ENCODE assay signal across 13 cellular contexts in genomic region chr2:74583504-74583903, GRCh38. TPM values are rescaled to one million over a fixed set of nuclear protein-coding genes. Genes with fewer than 3 reads are reported as not detected.
DNase-seq lines count a peak whose midpoint lies in the region; ATAC-seq and TF ChIP-seq lines count a peak whose summit lies in the region.
"Had no signal": no experiment of that assay in that cellular context is flagged by ENCODE, and none has a peak within 500 bp of the region (broad histone marks: within the 10 kb centered on the region; RNA-seq: fewer than 3 reads in every experiment).

No MANE protein-coding gene starts in this region.

- no peak for TF ChIP-seq EP300 in sigmoid colon (IDR thresholded peaks at IDR 0.05)

- H3F3A ChIP-seq in GM23338 (replicated peaks; ENCODE audit: low read depth) = no peaks in the 10 kb centered on the region

- TF ChIP-seq POLR2A in sigmoid colon (IDR thresholded peaks at IDR 0.05) (no peak), gastrocnemius medialis (IDR thresholded peaks at IDR 0.05) (no peak)

- H3K9me2 ChIP-seq in GM23338 (ENCODE audit: insufficient read depth) = no peaks in the 10 kb centered on the region

- H3K36me3 Mint-ChIP-seq in GM23338 (ENCODE audit: low read depth) = no peaks in the 10 kb centered on the region
- H3K36me3 Mint-ChIP-seq: activated naive CD8-positive, alpha-beta T cell had no signal

- H3K9ac ChIP-seq in fibroblast of lung (ENCODE audit: insufficient read depth, low read length) = no peak overlapping the region

- H3K79me2 ChIP-seq in GM23338 (replicated peaks; ENCODE audit: insufficient read depth) (no peaks in the 10 kb centered on the region), fibroblast of lung (ENCODE audit: control insufficient read depth, insufficient read depth, low read length) (no peaks in the 10 kb centered on the region)

- peaks cover 11% of the 10 kb centered on the region for H3K4me1 ChIP-seq in GM23338 (ENCODE audit: insufficient read depth)
- H3K4me1 ChIP-seq in SJCRH30 = peaks cover 16% of the 10 kb centered on the region
- peaks cover 6% of the 10 kb centered on the region for H3K4me1 ChIP-seq in fibroblast of lung (ENCODE audit: control insufficient read depth, extremely low read depth, insufficient read depth, low read length)
- no peaks in the 10 kb centered on the region for H3K4me1 ChIP-seq in sigmoid colon
- H3K4me1 ChIP-seq in gastrocnemius medialis = no peaks in the 10 kb centered on the region

- H3K4me3 Mint-ChIP-seq in GM23338 = no peak overlapping the region
- H3K4me3 Mint-ChIP-seq: activated naive CD8-positive, alpha-beta T cell; naive thymus-derived CD4-positive, alpha-beta T cell had no signal

- H2AFZ ChIP-seq in GM23338 (no peak overlapping the region), fibroblast of lung (ENCODE audit: low read length) (no peak overlapping the region)

- H3K36me3 ChIP-seq in GM23338 (ENCODE audit: insufficient read depth) = no peaks in the 10 kb centered on the region
- H3K36me3 ChIP-seq in SJCRH30 = no peaks in the 10 kb centered on the region
- no peaks in the 10 kb centered on the region for H3K36me3 ChIP-seq in fibroblast of lung (ENCODE audit: control insufficient read depth, insufficient read depth, low read length)
- H3K36me3 ChIP-seq in sigmoid colon = no peaks in the 10 kb centered on the region
- no peaks in the 10 kb centered on the region for H3K36me3 ChIP-seq in gastrocnemius medialis

- no peak for ATAC-seq in GM23338
- no peak for ATAC-seq in HG03045 (IDR thresholded peaks at IDR 0.05; ENCODE audit: unreplicated experiment)
- ATAC-seq in gastrocnemius medialis = no peak
- ATAC-seq: naive thymus-derived CD4-positive, alpha-beta T cell had no signal

- intact Hi-C loops in sigmoid colon (cut with DNase I) = no loop called here
- intact Hi-C loops in gastrocnemius medialis (cut with DNase I; ENCODE audit: low total_unique reads) = no loop called here

- no peaks in the 10 kb centered on the region for H3K9me3 Mint-ChIP-seq in GM23338
- H3K9me3 Mint-ChIP-seq: naive thymus-derived CD4-positive, alpha-beta T cell; T-helper 1 cell treated with Interleukin-12 subunit alpha and Interleukin-12 subunit beta and Interleukin-4 antibody, amounts not matched to agents 30 μg/mL and 1 μg/mL, for 36 hours had no signal

- H4K20me1 ChIP-seq in GM23338 (replicated peaks; ENCODE audit: insufficient read depth) (no peaks in the 10 kb centered on the region), fibroblast of lung (ENCODE audit: control insufficient read depth, extremely low read depth, insufficient read depth, low read length) (no peaks in the 10 kb centered on the region)

- H3K4me2 ChIP-seq in GM23338 (no peak overlapping the region), fibroblast of lung (ENCODE audit: extremely low read depth, insufficient read depth, low read length) (no peak overlapping the region)

- H3K27ac ChIP-seq in GM23338 (ENCODE audit: low read depth) = no peak overlapping the region
- H3K27ac ChIP-seq in SJCRH30 = peak overlapping the region; percentile 49
- H3K27ac ChIP-seq in fibroblast of lung (ENCODE audit: insufficient read depth, low read length) = no peak overlapping the region
- H3K27ac ChIP-seq in sigmoid colon = peak overlapping the region in 3 of 4 donors; percentile 19 to 32 (median 22)
- H3K27ac ChIP-seq in gastrocnemius medialis = no peak overlapping the region

- H3K9me3 ChIP-seq in SJCRH30 (replicated peaks) = no peaks in the 10 kb centered on the region
- no peaks in the 10 kb centered on the region for H3K9me3 ChIP-seq in fibroblast of lung (ENCODE audit: control insufficient read depth, insufficient read depth, low read depth, low read length)
- H3K9me3 ChIP-seq in sigmoid colon = no peaks in the 10 kb centered on the region
- H3K9me3 ChIP-seq in gastrocnemius medialis = no peaks in the 10 kb centered on the region

- H3K27me3 ChIP-seq in GM23338 (ENCODE audit: insufficient read depth) (no peaks in the 10 kb centered on the region), SJCRH30 (no peaks in the 10 kb centered on the region), fibroblast of lung (ENCODE audit: control insufficient read depth, insufficient read depth, low read length) (no peaks in the 10 kb centered on the region), sigmoid colon (no peaks in the 10 kb centered on the region), gastrocnemius medialis (no peaks in the 10 kb centered on the region)

- DNase-seq in GM23338 (ENCODE audit: low spot score) (peak; percentile 13), SJCRH30 (peak; percentile 79 to 92), fibroblast of lung (ENCODE audit: low read depth in 2 of 2) (peak; percentile 28 to 75), sigmoid colon (no peak), gastrocnemius medialis (no peak), NCI-H1694 treated with DMSO at 0.1 percent for 48 hours (lab: John Stamatoyannopoulos, UW) (no peak)
- DNase-seq: activated CD8-positive, alpha-beta memory T cell treated with anti-CD3 and anti-CD28 coated beads for 24 hours; naive thymus-derived CD4-positive, alpha-beta T cell; NCI-H1436 treated with DMSO at 0.1 percent for 48 hours; NK-92 treated with Interleukin-12 subunit alpha and Interleukin-12 subunit beta, amount 100 ng/mL, for 24 hours had no signal

- H3K4me1 Mint-ChIP-seq in GM23338 = peaks cover 13% of the 10 kb centered on the region; the same call in 2 of the 3 replicates

- in situ Hi-C loops in gastrocnemius medialis (cut with MboI; ENCODE audit: low sequenced_read_pairs in 4 of 4) = loop anchor here in 3 of 4 donors (5.0 to 10.0 kb wide), 2 partner anchors 96 to 99 kb away; partner anchors contain the start of genes CCDC142 (in 2 of the 3) and TTC31 (in 2 of the 3)

- H3K4me3 ChIP-seq in GM23338 (no peak overlapping the region), SJCRH30 (no peak overlapping the region), fibroblast of lung (replicated peaks in 1 of 4; ENCODE audit: control extremely low read depth in 1 of 4, insufficient read depth in 1 of 4, low read depth in 3 of 4, low read length in 4 of 4) (no peak overlapping the region), sigmoid colon (no peak overlapping the region), gastrocnemius medialis (no peak overlapping the region)

- H3K27me3 Mint-ChIP-seq in GM23338 (ENCODE audit: insufficient read depth, low read depth, poor library complexity) = peaks cover 4% of the 10 kb centered on the region

- TF ChIP-seq CTCF in GM23338 (conservative IDR thresholded peaks at IDR 0.05; ENCODE audit: low read depth in 2 of 2) = no peak
- no peak for TF ChIP-seq CTCF in fibroblast of lung (conservative IDR thresholded peaks at IDR 0.05 in 1 of 2, IDR thresholded peaks at IDR 0.05 in 1 of 2; ENCODE audit: low read depth in 1 of 2, low read length in 2 of 2)
- TF ChIP-seq CTCF in sigmoid colon (IDR thresholded peaks at IDR 0.05) = no peak
- TF ChIP-seq CTCF in gastrocnemius medialis (IDR thresholded peaks at IDR 0.05 in 4 of 5, conservative IDR thresholded peaks at IDR 0.05 in 1 of 5) = no peak

- no peak overlapping the region for H3K27ac Mint-ChIP-seq in GM23338
- H3K27ac Mint-ChIP-seq: activated naive CD8-positive, alpha-beta T cell had no signal

RNA-seq across cellular contexts. Expression of gene DOK1, which starts 29.0 kb away (rescaled TPM):
- 14.6 and 15.5 TPM in 2 replicates for total RNA-seq in GM23338 (2014; rRNA removed; shearing (Covaris generic))
- polyA plus RNA-seq in GM23338 (2016; fragmentation: Nextera tagmentation; extraction: Ambion mirVana) (3.4 and 3.9 TPM in 2 replicates), fibroblast of lung (11.4 and 12.6 TPM in 2 replicates), sigmoid colon (10 to 100 TPM; 17.1 to 24.9 (median 22.8) TPM)
- total RNA-seq in SJCRH30 (2014; rRNA removed; shearing (Covaris generic)) = 1.7 and 4.4 TPM in 2 replicates
- total RNA-seq in fibroblast of lung (25.7 and 31.7 TPM in 2 replicates), sigmoid colon (10 to 100 TPM; 16.1 to 21.4 (median 18.1) TPM), gastrocnemius medialis (1 to 10 TPM in 3 of 4 donors, under 1 TPM in 1; 0.51 to 4.1 (median 2.7) TPM)
- polyA plus RNA-seq in fibroblast of lung (2012) = 18.1 and 20.8 TPM in 2 replicates
- polyA minus RNA-seq in fibroblast of lung (ENCODE audit: low replicate concordance) = 22.8 and 42.3 TPM in 2 replicates

RNA-seq across cellular contexts. Expression of gene LOXL3, which starts 29.8 kb away (rescaled TPM):
- 12.2 and 14.9 TPM in 2 replicates for total RNA-seq in GM23338 (2014; rRNA removed; shearing (Covaris generic))
- polyA plus RNA-seq in GM23338 (2016; fragmentation: Nextera tagmentation; extraction: Ambion mirVana) = 4.4 and 4.7 TPM in 2 replicates
- 16.8 and 19.0 TPM in 2 replicates for total RNA-seq in SJCRH30 (2014; rRNA removed; shearing (Covaris generic))
- total RNA-seq in fibroblast of lung = 12.6 and 26.4 TPM in 2 replicates
- polyA plus RNA-seq in fibroblast of lung = 13.7 and 20.6 TPM in 2 replicates
- polyA plus RNA-seq in fibroblast of lung (2012) = 10.9 and 15.8 TPM in 2 replicates
- polyA minus RNA-seq in fibroblast of lung (ENCODE audit: low replicate concordance) = 8.7 and 23.4 TPM in 2 replicates
- 1 to 10 TPM; 5.4 to 7.9 (median 7.8) TPM for total RNA-seq in sigmoid colon
- 1 to 10 TPM in 2 of 3 donors, under 1 TPM in 1; 0.60 to 3.5 (median 1.8) TPM for polyA plus RNA-seq in sigmoid colon
- 1 to 10 TPM in 1 of 4 donors, under 1 TPM in 3; 0.65 to 1.3 (median 0.95) TPM for total RNA-seq in gastrocnemius medialis

RNA-seq across cellular contexts. Expression of gene HTRA2, which starts 53.8 kb away (rescaled TPM):
- total RNA-seq in GM23338 (2014; rRNA removed; shearing (Covaris generic)) = 17.2 and 19.7 TPM in 2 replicates
- 17.8 and 19.5 TPM in 2 replicates for polyA plus RNA-seq in GM23338 (2016; fragmentation: Nextera tagmentation; extraction: Ambion mirVana)
- 42.6 and 46.3 TPM in 2 replicates for total RNA-seq in SJCRH30 (2014; rRNA removed; shearing (Covaris generic))
- 45.7 and 47.8 TPM in 2 replicates for total RNA-seq in fibroblast of lung
- polyA plus RNA-seq in fibroblast of lung = 18.8 and 25.4 TPM in 2 replicates
- polyA plus RNA-seq in fibroblast of lung (2012) = 17.8 and 28.0 TPM in 2 replicates
- polyA minus RNA-seq in fibroblast of lung (ENCODE audit: low replicate concordance) = 16.7 and 50.8 TPM in 2 replicates
- 10 to 100 TPM; 28.2 to 39.3 (median 31.8) TPM for total RNA-seq in sigmoid colon
- 10 to 100 TPM; 19.7 to 39.8 (median 22.8) TPM for polyA plus RNA-seq in sigmoid colon
- 10 to 100 TPM; 24.2 to 38.5 (median 29.4) TPM for total RNA-seq in gastrocnemius medialis

RNA-seq across cellular contexts. Expression of gene AUP1, which starts 54.0 kb away (rescaled TPM):
- 89.4 and 105 TPM in 2 replicates for total RNA-seq in GM23338 (2014; rRNA removed; shearing (Covaris generic))
- polyA plus RNA-seq in GM23338 (2016; fragmentation: Nextera tagmentation; extraction: Ambion mirVana) = 98.7 and 101 TPM in 2 replicates
- 125 and 132 TPM in 2 replicates for total RNA-seq in SJCRH30 (2014; rRNA removed; shearing (Covaris generic))
- total RNA-seq in fibroblast of lung = 70.4 and 73.7 TPM in 2 replicates
- polyA plus RNA-seq in fibroblast of lung = 54.0 and 81.3 TPM in 2 replicates
- 43.1 and 64.8 TPM in 2 replicates for polyA plus RNA-seq in fibroblast of lung (2012)
- polyA minus RNA-seq in fibroblast of lung (ENCODE audit: low replicate concordance) = 41.9 and 97.8 TPM in 2 replicates
- total RNA-seq in sigmoid colon = 100 to 1,000 TPM in 1 of 4 donors, 10 to 100 TPM in 3; 76.5 to 133 (median 83.1) TPM
- polyA plus RNA-seq in sigmoid colon = 100 to 1,000 TPM in 1 of 3 donors, 10 to 100 TPM in 2; 46.5 to 178 (median 47.4) TPM
- total RNA-seq in gastrocnemius medialis = 100 to 1,000 TPM; 112 to 148 (median 115) TPM

RNA-seq across cellular contexts. Expression of gene DQX1, which starts 57.5 kb away (rescaled TPM):
- total RNA-seq in GM23338 (2014; rRNA removed; shearing (Covaris generic)) = 0.52 and 0.74 TPM in 2 replicates
- polyA plus RNA-seq in GM23338 (2016; fragmentation: Nextera tagmentation; extraction: Ambion mirVana) = 0.32 and 0.54 TPM in 2 replicates
- total RNA-seq in SJCRH30 (2014; rRNA removed; shearing (Covaris generic)) = 0.30 and 0.61 TPM in 2 replicates
- total RNA-seq in fibroblast of lung = not detected in 2 replicates
- polyA plus RNA-seq in fibroblast of lung = not detected in 2 replicates
- not detected in 2 replicates for polyA plus RNA-seq in fibroblast of lung (2012)
- polyA minus RNA-seq in fibroblast of lung (ENCODE audit: low replicate concordance) = not detected in 2 replicates
- total RNA-seq in sigmoid colon = not detected
- polyA plus RNA-seq in sigmoid colon = 10 to 100 TPM in 2 of 3 donors, 1 to 10 TPM in 1; 7.2 to 15.6 (median 13.2) TPM
- total RNA-seq in gastrocnemius medialis = under 1 TPM in 1 of 4 donors, not detected in 3; 0.24 TPM
- polyA plus RNA-seq: naive thymus-derived CD4-positive, alpha-beta T cell had no signal

Comparison
In these comparisons a context has a peak if more than half of its experiments do, and no peak if none do; other contexts are left out.
1. DNase-seq: peak in GM23338 (single experiment), SJCRH30 (2 of 2) and fibroblast of lung (2 of 2); none in sigmoid colon (single experiment), gastrocnemius medialis (0 of 2) and NCI-H1694 treated with DMSO at 0.1 percent for 48 hours (single experiment).
2. H3K27ac ChIP-seq: peak in SJCRH30 (single experiment) and sigmoid colon (3 of 4); none in GM23338 (single experiment), fibroblast of lung (single experiment) and gastrocnemius medialis (0 of 4).